In the genomic region with DNA sequence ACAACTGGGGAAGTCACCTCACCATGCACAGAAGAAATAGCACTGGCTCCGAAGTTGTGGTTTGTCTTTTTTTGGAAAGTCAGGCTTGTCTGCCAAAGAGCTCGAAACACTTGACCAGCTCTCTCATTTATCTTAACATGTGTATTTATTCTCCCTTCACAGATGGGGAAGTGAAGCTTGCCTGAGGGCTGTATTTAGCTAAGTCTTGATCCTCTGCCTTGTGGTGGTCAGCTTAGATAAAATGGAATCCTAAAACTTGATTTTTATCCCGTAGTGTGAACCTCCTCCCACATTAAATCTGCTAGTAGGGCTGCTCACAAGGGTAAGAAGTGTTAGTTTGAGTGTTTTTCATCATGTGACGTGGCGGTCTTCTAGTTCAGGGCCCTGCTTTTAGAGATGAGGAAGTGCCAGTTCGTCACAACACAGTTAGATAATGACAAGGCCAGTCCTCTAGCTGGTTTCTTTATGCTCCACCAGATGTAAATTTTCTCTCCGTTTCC, we compare ENCODE assay signal across 1 cellular context.
TF ChIP-seq lines count a peak whose summit lies in the region.

No MANE protein-coding gene starts in this region.

TF ChIP-seq in GM12878, 131 proteins besides CTCF, POLR2A, EP300 and RAD21 (continued from another document):
- TF ChIP-seq, protein P1, sequence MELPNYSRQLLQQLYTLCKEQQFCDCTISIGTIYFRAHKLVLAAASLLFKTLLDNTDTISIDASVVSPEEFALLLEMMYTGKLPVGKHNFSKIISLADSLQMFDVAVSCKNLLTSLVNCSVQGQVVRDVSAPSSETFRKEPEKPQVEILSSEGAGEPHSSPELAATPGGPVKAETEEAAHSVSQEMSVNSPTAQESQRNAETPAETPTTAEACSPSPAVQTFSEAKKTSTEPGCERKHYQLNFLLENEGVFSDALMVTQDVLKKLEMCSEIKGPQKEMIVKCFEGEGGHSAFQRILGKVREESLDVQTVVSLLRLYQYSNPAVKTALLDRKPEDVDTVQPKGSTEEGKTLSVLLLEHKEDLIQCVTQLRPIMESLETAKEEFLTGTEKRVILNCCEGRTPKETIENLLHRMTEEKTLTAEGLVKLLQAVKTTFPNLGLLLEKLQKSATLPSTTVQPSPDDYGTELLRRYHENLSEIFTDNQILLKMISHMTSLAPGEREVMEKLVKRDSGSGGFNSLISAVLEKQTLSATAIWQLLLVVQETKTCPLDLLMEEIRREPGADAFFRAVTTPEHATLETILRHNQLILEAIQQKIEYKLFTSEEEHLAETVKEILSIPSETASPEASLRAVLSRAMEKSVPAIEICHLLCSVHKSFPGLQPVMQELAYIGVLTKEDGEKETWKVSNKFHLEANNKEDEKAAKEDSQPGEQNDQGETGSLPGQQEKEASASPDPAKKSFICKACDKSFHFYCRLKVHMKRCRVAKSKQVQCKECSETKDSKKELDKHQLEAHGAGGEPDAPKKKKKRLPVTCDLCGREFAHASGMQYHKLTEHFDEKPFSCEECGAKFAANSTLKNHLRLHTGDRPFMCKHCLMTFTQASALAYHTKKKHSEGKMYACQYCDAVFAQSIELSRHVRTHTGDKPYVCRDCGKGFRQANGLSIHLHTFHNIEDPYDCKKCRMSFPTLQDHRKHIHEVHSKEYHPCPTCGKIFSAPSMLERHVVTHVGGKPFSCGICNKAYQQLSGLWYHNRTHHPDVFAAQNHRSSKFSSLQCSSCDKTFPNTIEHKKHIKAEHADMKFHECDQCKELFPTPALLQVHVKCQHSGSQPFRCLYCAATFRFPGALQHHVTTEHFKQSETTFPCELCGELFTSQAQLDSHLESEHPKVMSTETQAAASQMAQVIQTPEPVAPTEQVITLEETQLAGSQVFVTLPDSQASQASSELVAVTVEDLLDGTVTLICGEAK (IDR thresholded peaks at IDR 0.05; ENCODE audit: borderline replicate concordance), result no peak
- no peak for TF ChIP-seq ZNF207 (IDR thresholded peaks at IDR 0.05; ENCODE audit: borderline replicate concordance)
- peak; percentile 46; the same call in 1 of the 2 replicates for TF ChIP-seq MTA2 (IDR thresholded peaks at IDR 0.05; ENCODE audit: low read depth)
- TF ChIP-seq, protein P2, sequence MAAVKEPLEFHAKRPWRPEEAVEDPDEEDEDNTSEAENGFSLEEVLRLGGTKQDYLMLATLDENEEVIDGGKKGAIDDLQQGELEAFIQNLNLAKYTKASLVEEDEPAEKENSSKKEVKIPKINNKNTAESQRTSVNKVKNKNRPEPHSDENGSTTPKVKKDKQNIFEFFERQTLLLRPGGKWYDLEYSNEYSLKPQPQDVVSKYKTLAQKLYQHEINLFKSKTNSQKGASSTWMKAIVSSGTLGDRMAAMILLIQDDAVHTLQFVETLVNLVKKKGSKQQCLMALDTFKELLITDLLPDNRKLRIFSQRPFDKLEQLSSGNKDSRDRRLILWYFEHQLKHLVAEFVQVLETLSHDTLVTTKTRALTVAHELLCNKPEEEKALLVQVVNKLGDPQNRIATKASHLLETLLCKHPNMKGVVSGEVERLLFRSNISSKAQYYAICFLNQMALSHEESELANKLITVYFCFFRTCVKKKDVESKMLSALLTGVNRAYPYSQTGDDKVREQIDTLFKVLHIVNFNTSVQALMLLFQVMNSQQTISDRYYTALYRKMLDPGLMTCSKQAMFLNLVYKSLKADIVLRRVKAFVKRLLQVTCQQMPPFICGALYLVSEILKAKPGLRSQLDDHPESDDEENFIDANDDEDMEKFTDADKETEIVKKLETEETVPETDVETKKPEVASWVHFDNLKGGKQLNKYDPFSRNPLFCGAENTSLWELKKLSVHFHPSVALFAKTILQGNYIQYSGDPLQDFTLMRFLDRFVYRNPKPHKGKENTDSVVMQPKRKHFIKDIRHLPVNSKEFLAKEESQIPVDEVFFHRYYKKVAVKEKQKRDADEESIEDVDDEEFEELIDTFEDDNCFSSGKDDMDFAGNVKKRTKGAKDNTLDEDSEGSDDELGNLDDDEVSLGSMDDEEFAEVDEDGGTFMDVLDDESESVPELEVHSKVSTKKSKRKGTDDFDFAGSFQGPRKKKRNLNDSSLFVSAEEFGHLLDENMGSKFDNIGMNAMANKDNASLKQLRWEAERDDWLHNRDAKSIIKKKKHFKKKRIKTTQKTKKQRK (IDR thresholded peaks at IDR 0.05; ENCODE audit: low read depth, low read length), result no peak
- TF ChIP-seq, protein P3, sequence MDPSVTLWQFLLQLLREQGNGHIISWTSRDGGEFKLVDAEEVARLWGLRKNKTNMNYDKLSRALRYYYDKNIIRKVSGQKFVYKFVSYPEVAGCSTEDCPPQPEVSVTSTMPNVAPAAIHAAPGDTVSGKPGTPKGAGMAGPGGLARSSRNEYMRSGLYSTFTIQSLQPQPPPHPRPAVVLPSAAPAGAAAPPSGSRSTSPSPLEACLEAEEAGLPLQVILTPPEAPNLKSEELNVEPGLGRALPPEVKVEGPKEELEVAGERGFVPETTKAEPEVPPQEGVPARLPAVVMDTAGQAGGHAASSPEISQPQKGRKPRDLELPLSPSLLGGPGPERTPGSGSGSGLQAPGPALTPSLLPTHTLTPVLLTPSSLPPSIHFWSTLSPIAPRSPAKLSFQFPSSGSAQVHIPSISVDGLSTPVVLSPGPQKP (IDR thresholded peaks at IDR 0.05; ENCODE audit: low read depth, low read length), result no peak
- TF ChIP-seq EED (IDR thresholded peaks at IDR 0.05; ENCODE audit: low read depth), result no peak
- TF ChIP-seq RUNX3 (IDR thresholded peaks at IDR 0.05; ENCODE audit: low read length), result peak; percentile 85
- TF ChIP-seq, protein P4, sequence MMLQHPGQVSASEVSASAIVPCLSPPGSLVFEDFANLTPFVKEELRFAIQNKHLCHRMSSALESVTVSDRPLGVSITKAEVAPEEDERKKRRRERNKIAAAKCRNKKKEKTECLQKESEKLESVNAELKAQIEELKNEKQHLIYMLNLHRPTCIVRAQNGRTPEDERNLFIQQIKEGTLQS (IDR thresholded peaks at IDR 0.05; ENCODE audit: borderline replicate concordance, extremely low read depth, low read depth, low read length), result no peak
- peak; percentile 48; the same call in 1 of the 2 replicates for TF ChIP-seq YY1 (IDR thresholded peaks at IDR 0.05; ENCODE audit: low read depth, low read length)
- TF ChIP-seq RELA (IDR thresholded peaks at IDR 0.05; ENCODE audit: borderline replicate concordance, partially characterized antibody), result no peak
- 0 out of 2 replicates have a peak, but pooled peaks have one; percentile 23 for TF ChIP-seq SIN3A (IDR thresholded peaks at IDR 0.05; ENCODE audit: low read depth, low read length)
- peak; percentile 70 for TF ChIP-seq ATF7 (IDR thresholded peaks at IDR 0.05; ENCODE audit: low read depth)
- TF ChIP-seq STAT3 (IDR thresholded peaks at IDR 0.05; ENCODE audit: low read depth, low read length), result no peak
- TF ChIP-seq POLR2AphosphoS2 (IDR thresholded peaks at IDR 0.05; ENCODE audit: low read depth, low read length), result no peak
- TF ChIP-seq TCF7 (IDR thresholded peaks at IDR 0.05; ENCODE audit: borderline replicate concordance), result no peak
- peak; percentile 85 for TF ChIP-seq RAD51 (IDR thresholded peaks at IDR 0.05)
- peak; percentile 44; the same call in 1 of the 2 replicates for TF ChIP-seq IRF4 (IDR thresholded peaks at IDR 0.05; ENCODE audit: low read depth, low read length)
- no peak for TF ChIP-seq FOXK2 (IDR thresholded peaks at IDR 0.05)
- TF ChIP-seq RBBP5 (conservative IDR thresholded peaks at IDR 0.05), result no peak
- TF ChIP-seq FOS (IDR thresholded peaks at IDR 0.05; ENCODE audit: borderline replicate concordance, extremely low read depth, insufficient read length), result no peak
- TF ChIP-seq BCL3 (IDR thresholded peaks at IDR 0.05; ENCODE audit: borderline replicate concordance, insufficient read depth, low read depth, low read length, poor library complexity, severe bottlenecking), result no peak
- TF ChIP-seq CREM (IDR thresholded peaks at IDR 0.05; ENCODE audit: low read depth), result peak; percentile 81
- no peak for TF ChIP-seq ZBED1 (IDR thresholded peaks at IDR 0.05; ENCODE audit: borderline replicate concordance)
